Comparison of ENCODE assay signal across 9 cellular contexts in genomic region chr1:19436716-19437476, GRCh38. TPM values are rescaled to one million over a fixed set of nuclear protein-coding genes. Genes with fewer than 3 reads are reported as not detected.
DNase-seq lines count a peak whose midpoint lies in the region; ATAC-seq, FAIRE-seq and TF ChIP-seq lines count a peak whose summit lies in the region.
"Had no signal": no experiment of that assay in that cellular context is flagged by ENCODE, and none has a peak within 500 bp of the region (broad histone marks: within the 10 kb centered on the region; RNA-seq: fewer than 3 reads in every experiment).

No MANE protein-coding gene starts in this region.

- intact Hi-C loops in Panc1 (cut with micrococcal nuclease; ENCODE audit: unreplicated experiment), result no loop called here

- H3K27ac ChIP-seq in C4-2B (peak overlapping the region; percentile 42), Panc1 (ENCODE audit: low read length) (peak overlapping the region; percentile 99)
- H3K27ac ChIP-seq: PC-9 had no signal

- H3K4me1 Mint-ChIP-seq in naive thymus-derived CD8-positive, alpha-beta T cell, result peaks cover 55 to 93% (median 92%) of the 10 kb centered on the region in 4 donors

- CTCF ChIA-PET in Panc1 (lab: Charles Lee), result interaction anchor here (0.6 kb wide), 1 partner anchor 165 kb away, joined by 4 read pairs; no protein-coding TSS in a partner anchor

- FAIRE-seq in frontal cortex (lab: Jason Lieb, UNC), result no peak

- no peaks in the 10 kb centered on the region for H3K9me3 Mint-ChIP-seq in naive thymus-derived CD8-positive, alpha-beta T cell

- H3K27ac Mint-ChIP-seq in naive thymus-derived CD8-positive, alpha-beta T cell, result peak overlapping the region; percentile 23 to 92 (median 80)

- in situ Hi-C loops in Panc1 (cut with HindIII; ENCODE audit: low pct_unique_long_range_greater_than_20kb, low sequenced_read_pairs), result no loop called here

- H3K27me3 Mint-ChIP-seq in naive thymus-derived CD8-positive, alpha-beta T cell, result no peaks in the 10 kb centered on the region

- peaks cover 0 to 52% (median 0%) of the 10 kb centered on the region in 3 donors for H3K36me3 Mint-ChIP-seq in naive thymus-derived CD8-positive, alpha-beta T cell

- peaks cover 92% of the 10 kb centered on the region for H3K4me1 ChIP-seq in Panc1 (ENCODE audit: control insufficient read depth, insufficient read depth, low read length)

- H3K36me3 ChIP-seq in Panc1 (ENCODE audit: control insufficient read depth, insufficient read depth, low read length), result 0 out of 2 replicates have a peak, but pooled peaks cover 9% of the 10 kb centered on the region

- no peaks in the 10 kb centered on the region for H3K9me3 ChIP-seq in Panc1 (ENCODE audit: control insufficient read depth, insufficient read depth, low read depth, low read length)

- DNase-seq in Panc1 (ENCODE audit: low read depth, low spot score) (no peak), epithelial cell of esophagus (ENCODE audit: low read depth) (peak; percentile 89), frontal cortex (ENCODE audit: low spot score in 2 of 2) (no peak), DMS79 treated with DMSO at 0.1 percent for 48 hours (lab: John Stamatoyannopoulos, UW) (no peak), DMS153 treated with DMSO at 0.1 percent for 48 hours (lab: John Stamatoyannopoulos, UW; ENCODE audit: unreplicated experiment) (no peak)
- peak in 1 of 10 donors; percentile 27 for DNase-seq in naive thymus-derived CD8-positive, alpha-beta T cell
- no peak for DNase-seq in stimulated activated naive CD4-positive, alpha-beta T cell (lab: John Stamatoyannopoulos, UW)

- H3K4me3 ChIP-seq in Panc1 (ENCODE audit: low read depth in 2 of 2, low read length in 2 of 2) (no peak overlapping the region), epithelial cell of esophagus (ENCODE audit: low read length) (no peak overlapping the region)
- H3K4me3 ChIP-seq: PC-9 had no signal

- ATAC-seq in Panc1, result no peak
- no peak for ATAC-seq in naive thymus-derived CD8-positive, alpha-beta T cell

- no peaks in the 10 kb centered on the region for H3K27me3 ChIP-seq in Panc1 (ENCODE audit: control insufficient read depth, insufficient read depth, low read length)

- POLR2A ChIA-PET in Panc1 (lab: Charles Lee), result no interaction called here
- POLR2A ChIA-PET in naive thymus-derived CD8-positive, alpha-beta T cell (lab: Charles Lee), result interaction anchor here (1.1 kb wide), 1 partner anchor 43 kb away, joined by 3 read pairs; no protein-coding TSS in a partner anchor

- BruUV-seq in Panc1 (replicated peaks; lab: Mats Ljungman, UMichigan), result no TSS peak

- H3K4me3 Mint-ChIP-seq in naive thymus-derived CD8-positive, alpha-beta T cell, result peak overlapping the region in 8 of 10 donors; percentile 5 to 57 (median 32)

- TF ChIP-seq CTCF in C4-2B (conservative IDR thresholded peaks at IDR 0.05) (no peak), Panc1 (IDR thresholded peaks at IDR 0.05) (no peak), epithelial cell of esophagus (IDR thresholded peaks at IDR 0.05; ENCODE audit: insufficient read depth, low read depth, low read length, missing control alignments) (no peak)

RNA-seq across cellular contexts. Expression of gene CAPZB, which starts 48.4 kb away (rescaled TPM):
- total RNA-seq in Panc1 (2021; ENCODE audit: unreplicated experiment) (491 TPM), frontal cortex (47.7 TPM)
- polyA plus RNA-seq in Panc1 (2012; ENCODE audit: insufficient read length), result 494 TPM
- 100 to 1,000 TPM; 268 to 289 TPM for total RNA-seq in naive thymus-derived CD8-positive, alpha-beta T cell
- 100 to 1,000 TPM; 475 to 592 (median 562) TPM for polyA plus RNA-seq in naive thymus-derived CD8-positive, alpha-beta T cell
